ENCODE assay signal across 25 cellular contexts in the genomic region with DNA sequence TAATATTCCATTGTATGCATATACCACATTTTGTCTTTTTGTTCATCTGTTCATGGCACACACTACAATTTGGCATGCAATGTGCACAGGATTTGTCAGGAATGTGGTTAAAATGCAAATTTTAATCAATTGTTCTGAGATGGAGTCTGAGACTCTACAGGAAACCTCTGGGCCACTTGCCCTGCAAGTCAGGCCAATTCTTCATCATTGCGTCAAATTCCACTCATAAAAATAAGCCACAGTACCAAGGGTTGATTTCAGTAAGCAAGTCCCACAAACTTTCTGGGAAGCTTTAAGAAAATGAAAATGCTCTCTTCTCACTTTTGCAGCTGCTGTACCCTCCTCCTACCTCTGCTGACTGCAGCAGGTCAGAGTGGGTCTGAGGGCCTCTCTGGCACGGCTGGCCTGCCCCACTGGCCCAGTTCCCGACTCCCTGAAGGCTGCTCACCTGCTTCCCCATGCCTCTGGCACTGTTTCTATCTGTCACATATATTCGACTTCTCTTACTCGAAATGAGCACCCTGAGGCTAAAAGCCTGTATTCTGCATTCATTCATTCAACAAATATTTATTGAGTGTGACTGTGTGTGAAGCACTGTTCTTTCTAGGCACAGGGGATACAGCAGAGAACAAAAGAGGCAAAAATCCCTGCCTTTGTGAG.
A peak's percentile ranks its signal among the peaks of the same experiment; 100 is the strongest.
DNase-seq lines count a peak whose midpoint lies in the region; ATAC-seq and TF ChIP-seq lines count a peak whose summit lies in the region.
"Had no signal": no experiment of that assay in that cellular context is flagged by ENCODE, and none has a peak within 500 bp of the region (broad histone marks: within the 10 kb centered on the region; RNA-seq: fewer than 3 reads in every experiment).

No MANE protein-coding gene starts in this region.

- no peak for TF ChIP-seq CTCF in Caco-2 (IDR thresholded peaks at IDR 0.05; ENCODE audit: insufficient read depth in 1 of 2, low read depth in 1 of 2, low read length in 1 of 2, severe bottlenecking in 1 of 2, unreplicated experiment in 1 of 2)
- no peak for TF ChIP-seq CTCF in brain (conservative IDR thresholded peaks at IDR 0.05)
- no peak for TF ChIP-seq CTCF in neural progenitor cell (IDR thresholded peaks at IDR 0.05)

- CTCF ChIA-PET in Caco-2 (lab: Charles Lee): no interaction called here
- CTCF ChIA-PET in CD4-positive, alpha-beta memory T cell (lab: Charles Lee; ENCODE audit: partially characterized antibody): no interaction called here

- no peaks in the 10 kb centered on the region for H4K20me1 ChIP-seq in neural progenitor cell (ENCODE audit: low read depth)

- H3K27me3 Mint-ChIP-seq in Caco-2 (ENCODE audit: insufficient read depth, unreplicated experiment): no peaks in the 10 kb centered on the region
- no peaks in the 10 kb centered on the region for H3K27me3 Mint-ChIP-seq in brain
- peaks cover 8% of the 10 kb centered on the region for H3K27me3 Mint-ChIP-seq in neural progenitor cell (ENCODE audit: insufficient read depth, low read depth)
- no peaks in the 10 kb centered on the region for H3K27me3 Mint-ChIP-seq in activated T-cell treated with anti-CD3 and anti-CD28 coated beads, Interleukin-2, amount 50 U/mL, for 72 hours (ENCODE audit: low read depth)
- peaks cover 0 to 1% of the 10 kb centered on the region in 2 donors for H3K27me3 Mint-ChIP-seq in CD4-positive, alpha-beta memory T cell

- peak overlapping the region; percentile 37 for H3K27ac Mint-ChIP-seq in Caco-2 (ENCODE audit: unreplicated experiment)
- H3K27ac Mint-ChIP-seq in brain: peak overlapping the region in 3 of 5 experiments; percentile 25 to 49 (median 45)
- peak overlapping the region; percentile 58 for H3K27ac Mint-ChIP-seq in neural progenitor cell
- H3K27ac Mint-ChIP-seq in activated T-cell treated with anti-CD3 and anti-CD28 coated beads, Interleukin-2, amount 50 U/mL, for 72 hours: no peak overlapping the region
- H3K27ac Mint-ChIP-seq in CD4-positive, alpha-beta memory T cell: no peak overlapping the region
- H3K27ac Mint-ChIP-seq: activated B cell treated with CpG ODN at 0.5 μM for 24 hours; activated T-helper 2 cell treated with anti-CD3 and anti-CD28 coated beads, Interferon-gamma antibody, Interleukin-2, Interleukin-4, amounts not matched to agents 10 μg/mL and 5 μg/mL and 100 μg/mL, durations not matched to agents 14 hours and 24 hours and 36 hours; dendritic cell treated with granulocyte-macrophage colony-stimulating factor and Interleukin-4, amounts not matched to agents 40 ng/mL and 50 ng/mL, for 4 days; memory B cell had no signal

- H3K4me1 ChIP-seq in Caco-2: no peaks in the 10 kb centered on the region
- H3K4me1 ChIP-seq in neural progenitor cell: peaks cover 15% of the 10 kb centered on the region
- H3K4me1 ChIP-seq in CD4-positive, alpha-beta memory T cell (ENCODE audit: insufficient read depth, low read length): peaks cover 5% of the 10 kb centered on the region

- H3K9me3 Mint-ChIP-seq in Caco-2 (ENCODE audit: unreplicated experiment) (no peaks in the 10 kb centered on the region), brain (peaks cover 0 to 2% (median 0%) of the 10 kb centered on the region in 5 experiments), neural progenitor cell (no peaks in the 10 kb centered on the region)
- H3K9me3 Mint-ChIP-seq in activated T-cell treated with anti-CD3 and anti-CD28 coated beads, Interleukin-2, amount 50 U/mL, for 72 hours: no peaks in the 10 kb centered on the region
- H3K9me3 Mint-ChIP-seq in CD4-positive, alpha-beta memory T cell: no peaks in the 10 kb centered on the region
- H3K9me3 Mint-ChIP-seq: activated B cell treated with CpG ODN at 0.5 μM for 24 hours; activated naive CD4-positive, alpha-beta T cell treated with anti-CD3 and anti-CD28 coated beads, Interleukin-2, amount 50 U/mL, for 72 hours; activated T-helper 2 cell treated with anti-CD3 and anti-CD28 coated beads, Interferon-gamma antibody, Interleukin-2, Interleukin-4, amounts not matched to agents 10 μg/mL and 5 μg/mL and 100 μg/mL, durations not matched to agents 14 hours and 24 hours and 36 hours; dendritic cell treated with granulocyte-macrophage colony-stimulating factor and Interleukin-4, amounts not matched to agents 40 ng/mL and 50 ng/mL, for 4 days had no signal

- DNase-seq in Caco-2 (no peak), NCI-H146 (lab: John Stamatoyannopoulos, UW) (peak; percentile 85), neural progenitor cell (ENCODE audit: low spot score) (no peak), foreskin melanocyte (no peak)
- DNase-seq in activated T-cell treated with anti-CD3 and anti-CD28 coated beads, Interleukin-2, amount 50 U/mL, for 72 hours: no peak
- no peak for DNase-seq in CD4-positive, alpha-beta memory T cell
- DNase-seq: activated B cell treated with CpG ODN at 0.5 μM for 24 hours; activated CD8-positive, alpha-beta memory T cell treated with anti-CD3 and anti-CD28 coated beads, Interleukin-2, amount 50 U/mL, for 4 hours; anterior cingulate cortex; DMS 273 treated with DMSO at 0.1 percent for 48 hours; kidney; NCI-H1436 treated with DMSO at 0.1 percent for 48 hours; NCI-H226; NK-92 treated with Interleukin-12 subunit alpha and Interleukin-12 subunit beta, amount 100 ng/mL, for 24 hours; PC-9; SHP77; small intestine; T1000 had no signal

- H3K36me3 ChIP-seq in Caco-2 (ENCODE audit: control insufficient read depth, insufficient read depth, low read length) (no peaks in the 10 kb centered on the region), neural progenitor cell (no peaks in the 10 kb centered on the region)
- no peaks in the 10 kb centered on the region for H3K36me3 ChIP-seq in CD4-positive, alpha-beta memory T cell (ENCODE audit: insufficient read depth, low read length)
- H3K36me3 ChIP-seq: cardiac muscle cell had no signal

- H3K9me3 ChIP-seq in Caco-2 (no peaks in the 10 kb centered on the region), neural progenitor cell (ENCODE audit: low read depth) (no peaks in the 10 kb centered on the region)
- H3K9me3 ChIP-seq in CD4-positive, alpha-beta memory T cell (ENCODE audit: control insufficient read depth in 1 of 2, low read length in 2 of 2): no peaks in the 10 kb centered on the region

- H3K4me3 ChIP-seq in Caco-2 (ENCODE audit: low read depth, low read length) (no peak overlapping the region), neural progenitor cell (no peak overlapping the region)
- H3K4me3 ChIP-seq in CD4-positive, alpha-beta memory T cell (ENCODE audit: low read length in 2 of 2): no peak overlapping the region
- H3K4me3 ChIP-seq: cardiac muscle cell, PC-9 had no signal

- H3K27ac ChIP-seq in neural progenitor cell: no peak overlapping the region
- no peak overlapping the region for H3K27ac ChIP-seq in CD4-positive, alpha-beta memory T cell (ENCODE audit: low read depth, low read length)
- H3K27ac ChIP-seq: C4-2B, cardiac muscle cell, PC-9 had no signal

- intact Hi-C loops in Caco-2 (cut with micrococcal nuclease; ENCODE audit: unreplicated experiment): no loop called here
- intact Hi-C loops in CD4-positive, alpha-beta memory T cell (cut with micrococcal nuclease): no loop called here

- POLR2A ChIA-PET in Caco-2 (lab: Charles Lee): no interaction called here
- POLR2A ChIA-PET in CD4-positive, alpha-beta memory T cell (lab: Charles Lee; ENCODE audit: partially characterized antibody): no interaction called here

- H3K4me2 ChIP-seq in neural progenitor cell: no peak overlapping the region
- H3K4me2 ChIP-seq: PC-9 had no signal

- H3K36me3 Mint-ChIP-seq in Caco-2 (ENCODE audit: insufficient read depth, unreplicated experiment) (no peaks in the 10 kb centered on the region), brain (no peaks in the 10 kb centered on the region), neural progenitor cell (no peaks in the 10 kb centered on the region)
- no peaks in the 10 kb centered on the region for H3K36me3 Mint-ChIP-seq in activated T-cell treated with anti-CD3 and anti-CD28 coated beads, Interleukin-2, amount 50 U/mL, for 72 hours (ENCODE audit: insufficient read depth in 2 of 2)
- H3K36me3 Mint-ChIP-seq in CD4-positive, alpha-beta memory T cell: no peaks in the 10 kb centered on the region
- H3K36me3 Mint-ChIP-seq: activated naive CD4-positive, alpha-beta T cell treated with anti-CD3 and anti-CD28 coated beads, Interleukin-2, amount 50 U/mL, for 72 hours; memory B cell had no signal

- H3K79me2 ChIP-seq in neural progenitor cell (ENCODE audit: low read depth): no peaks in the 10 kb centered on the region

- H3K27me3 ChIP-seq in Caco-2 (replicated peaks; ENCODE audit: control insufficient read depth, insufficient read depth, low read length) (no peaks in the 10 kb centered on the region), neural progenitor cell (no peaks in the 10 kb centered on the region)
- no peaks in the 10 kb centered on the region for H3K27me3 ChIP-seq in CD4-positive, alpha-beta memory T cell (ENCODE audit: insufficient read depth, low read length)
- H3K27me3 ChIP-seq: cardiac muscle cell had no signal

- H3F3A ChIP-seq in neural progenitor cell (ENCODE audit: low read depth): peaks cover 20% of the 10 kb centered on the region

- H2AFZ ChIP-seq in neural progenitor cell (replicated peaks): peak overlapping the region; percentile 3
- H2AFZ ChIP-seq: PC-9 had no signal

- no peak for ATAC-seq in activated T-cell treated with anti-CD3 and anti-CD28 coated beads, Interleukin-2, amount 50 U/mL, for 72 hours (replicated peaks in 1 of 2)
- ATAC-seq: activated naive CD4-positive, alpha-beta T cell treated with anti-CD3 and anti-CD28 coated beads, Interleukin-2, amount 50 U/mL, for 72 hours had no signal

- H3K4me3 Mint-ChIP-seq in Caco-2 (ENCODE audit: unreplicated experiment): peak overlapping the region; percentile 1
- no peak overlapping the region for H3K4me3 Mint-ChIP-seq in brain
- H3K4me3 Mint-ChIP-seq in neural progenitor cell: no peak overlapping the region
- H3K4me3 Mint-ChIP-seq in activated T-cell treated with anti-CD3 and anti-CD28 coated beads, Interleukin-2, amount 50 U/mL, for 72 hours: no peak overlapping the region
- no peak overlapping the region for H3K4me3 Mint-ChIP-seq in CD4-positive, alpha-beta memory T cell
- H3K4me3 Mint-ChIP-seq: activated B cell treated with CpG ODN at 0.5 μM for 24 hours; dendritic cell treated with granulocyte-macrophage colony-stimulating factor and Interleukin-4, amounts not matched to agents 40 ng/mL and 50 ng/mL, for 4 days; memory B cell had no signal

- no peak overlapping the region for H3K9ac ChIP-seq in neural progenitor cell

- BruUV-seq in Caco-2 (replicated peaks; lab: Mats Ljungman, UMichigan): no TSS peak

- H3K4me1 Mint-ChIP-seq in Caco-2 (ENCODE audit: low read depth, unreplicated experiment) (peaks cover 8% of the 10 kb centered on the region), brain (peaks cover 38% of the 10 kb centered on the region), neural progenitor cell (peaks cover 26% of the 10 kb centered on the region)
- peaks cover 7% of the 10 kb centered on the region for H3K4me1 Mint-ChIP-seq in activated T-cell treated with anti-CD3 and anti-CD28 coated beads, Interleukin-2, amount 50 U/mL, for 72 hours (ENCODE audit: low read depth)
- H3K4me1 Mint-ChIP-seq in CD4-positive, alpha-beta memory T cell: peaks cover 6 to 19% (median 14%) of the 10 kb centered on the region in 4 donors

Comparison
In these comparisons a context has a peak if more than half of its experiments do, and no peak if none do; other contexts are left out.
1. H3K27ac Mint-ChIP-seq: peak in Caco-2 (single experiment), brain (3 of 5) and neural progenitor cell (single experiment); none in activated T-cell treated with anti-CD3 and anti-CD28 coated beads, Interleukin-2, amount 50 U/mL, for 72 hours (single experiment) and CD4-positive, alpha-beta memory T cell (0 of 7).